Comparison of ENCODE assay signal across 2 cellular contexts in genomic region chr1:14957375-14957774, GRCh38.
TF ChIP-seq lines count a peak whose summit lies in the region.

No MANE protein-coding gene starts in this region.

TF ChIP-seq in IMR-90, 13 proteins besides CTCF, POLR2A, EP300 and RAD21:
- TF ChIP-seq RCOR1 (IDR thresholded peaks at IDR 0.05; ENCODE audit: insufficient replicate concordance, low read length) (no peak), RFX5 (IDR thresholded peaks at IDR 0.05; ENCODE audit: low read depth, low read length) (no peak), MXI1 (IDR thresholded peaks at IDR 0.05; ENCODE audit: borderline replicate concordance, low read depth, low read length) (no peak), CHD1 (IDR thresholded peaks at IDR 0.05; ENCODE audit: low read depth, low read length) (no peak), BHLHE40 (IDR thresholded peaks at IDR 0.05; ENCODE audit: low read depth, low read length) (no peak), CEBPB (IDR thresholded peaks at IDR 0.05; ENCODE audit: low read depth, low read length) (no peak), MAZ (IDR thresholded peaks at IDR 0.05; ENCODE audit: borderline replicate concordance, low read depth, low read length) (no peak), MAFK (IDR thresholded peaks at IDR 0.05; ENCODE audit: low read depth, low read length) (no peak), ELK1 (IDR thresholded peaks at IDR 0.05; ENCODE audit: borderline replicate concordance, low read depth, low read length) (no peak)

TF ChIP-seq in H1, 55 proteins besides CTCF, POLR2A, EP300 and RAD21:
- no peak for TF ChIP-seq SP2 (IDR thresholded peaks at IDR 0.05; ENCODE audit: low read length)
TF ChIP-seq in H1: peak in this region for 0.
